Comparison of ENCODE assay signal across 22 cellular contexts in the genomic region with DNA sequence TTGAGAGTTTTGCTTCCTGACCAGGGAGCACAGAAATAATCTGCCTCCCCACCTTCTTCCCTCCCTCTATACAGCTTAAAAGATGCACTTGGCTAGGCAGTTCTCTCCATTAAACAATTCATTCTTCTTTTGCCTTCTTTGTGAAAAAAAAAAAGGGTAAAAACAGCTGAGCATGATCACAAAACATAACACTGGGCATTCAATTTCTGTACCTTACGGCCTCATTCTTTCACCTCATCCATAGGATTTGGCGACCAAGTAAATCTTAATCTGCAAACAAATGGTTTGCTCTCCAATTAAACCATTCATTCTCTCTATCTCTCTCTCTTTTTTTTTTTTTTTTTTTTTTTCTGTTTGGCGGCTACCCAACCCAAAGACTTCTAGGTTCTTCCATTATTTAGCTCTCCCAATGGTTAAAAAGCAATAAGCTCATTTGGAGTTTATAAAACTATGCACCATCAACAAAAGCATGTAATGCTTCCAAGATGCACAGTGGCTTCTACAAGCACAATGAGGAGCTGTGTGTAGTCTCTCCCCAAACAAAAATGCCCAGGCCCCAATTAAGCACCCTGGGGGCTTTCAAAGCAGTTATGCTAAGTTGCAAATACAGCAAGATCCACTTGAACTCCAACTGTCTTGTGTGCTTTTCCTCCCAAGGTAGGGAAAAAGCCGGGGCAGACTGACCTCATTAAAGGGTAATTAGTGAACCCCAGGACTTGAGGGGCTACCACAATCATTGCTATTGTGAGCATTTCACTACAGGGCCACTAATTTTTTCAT. TPM values are rescaled to one million over a fixed set of nuclear protein-coding genes. Genes with fewer than 3 reads are reported as not detected.
DNase-seq lines count a peak whose midpoint lies in the region; ATAC-seq and TF ChIP-seq lines count a peak whose summit lies in the region.
"Had no signal": no experiment of that assay in that cellular context is flagged by ENCODE, and none has a peak within 500 bp of the region (broad histone marks: within the 10 kb centered on the region; RNA-seq: fewer than 3 reads in every experiment).

No MANE protein-coding gene starts in this region.

- peak overlapping the region; percentile 18 for H3K4me3 ChIP-seq in OCI-LY1 (ENCODE audit: low read depth, low read length, poor library complexity, severe bottlenecking)
- H3K4me3 ChIP-seq in iPS-18a (ENCODE audit: low read length) = peak overlapping the region; percentile 8
- no peak overlapping the region for H3K4me3 ChIP-seq in vagina
- H3K4me3 ChIP-seq: adrenal gland, lung, prostate gland had no signal

- TF ChIP-seq CTCF in OCI-LY1 (IDR thresholded peaks at IDR 0.05; ENCODE audit: low read length) (no peak), vagina (IDR thresholded peaks at IDR 0.05) (no peak)

- in situ Hi-C loops in G401 (cut with HindIII; ENCODE audit: low sequenced_read_pairs) = no loop called here

- H4K20me1 ChIP-seq in OCI-LY1 (ENCODE audit: insufficient read depth, low read length) = no peaks in the 10 kb centered on the region

- H3K79me2 ChIP-seq in OCI-LY1 (ENCODE audit: insufficient read depth, low read length) = peaks cover 95% of the 10 kb centered on the region

- H3K36me3 ChIP-seq in OCI-LY1 (ENCODE audit: insufficient read depth, low read length) = no peaks in the 10 kb centered on the region
- H3K36me3 ChIP-seq in iPS-18a (ENCODE audit: control insufficient read depth, low read depth, low read length) = no peaks in the 10 kb centered on the region
- no peaks in the 10 kb centered on the region for H3K36me3 ChIP-seq in vagina
- H3K36me3 ChIP-seq: adrenal gland, prostate gland had no signal

- no peaks in the 10 kb centered on the region for H3F3A ChIP-seq in OCI-LY1 (ENCODE audit: insufficient read depth, low read length)

- H3K27me3 ChIP-seq in OCI-LY1 (ENCODE audit: insufficient read depth, low read length) (no peaks in the 10 kb centered on the region), iPS-18a (ENCODE audit: control insufficient read depth, insufficient read depth, low read length) (no peaks in the 10 kb centered on the region), vagina (no peaks in the 10 kb centered on the region)
- H3K27me3 ChIP-seq: adrenal gland had no signal

- H3K4me2 ChIP-seq in OCI-LY1 (ENCODE audit: low read length) = peak overlapping the region; percentile 77

- H3K4me1 ChIP-seq in OCI-LY1 (ENCODE audit: insufficient read depth, low read length, severe bottlenecking) (peaks cover 100% of the 10 kb centered on the region), iPS-18a (ENCODE audit: control insufficient read depth, low read depth, low read length) (peaks cover 73% of the 10 kb centered on the region), vagina (peaks cover 30% of the 10 kb centered on the region)
- H3K4me1 ChIP-seq: prostate gland had no signal

- DNase-seq in NCI-H524 (lab: John Stamatoyannopoulos, UW) (peak; percentile 61 to 75), NCI-H524 treated with DMSO at 0.1 percent for 48 hours (lab: John Stamatoyannopoulos, UW) (no peak), G401 (ENCODE audit: low spot score) (no peak), vagina (ENCODE audit: extremely low spot score in 2 of 2) (no peak), nucleus accumbens (lab: John Stamatoyannopoulos, UW) (no peak)
- no peak for DNase-seq in stimulated activated naive CD8-positive, alpha-beta T cell treated with anti-CD3 and anti-CD28 coated beads, Interleukin-15, Interleukin-2, amounts not matched to agents 100 U/mL and 50 U/mL, for 24 hours
- DNase-seq: activated CD4-positive, alpha-beta T cell treated with anti-CD3 and anti-CD28 coated beads for 48 hours; activated CD8-positive, alpha-beta memory T cell treated with anti-CD3 and anti-CD28 coated beads, Interleukin-2, amount 50 U/mL, for 4 hours; activated effector memory CD4-positive, alpha-beta T cell treated with anti-CD3 and anti-CD28 coated beads, Interleukin-2, amount 50 U/mL, for 16 hours; adrenal gland; CD8-positive, alpha-beta T cell; Karpas-422; naive B cell; NCI-H1092; NK-92 treated with Interleukin-12 subunit alpha and Interleukin-12 subunit beta, amount 100 ng/mL, for 24 hours; RPMI8226; small intestine had no signal

- H3K9me3 ChIP-seq in OCI-LY1 (ENCODE audit: low read length) (no peaks in the 10 kb centered on the region), iPS-18a (ENCODE audit: control insufficient read depth, low read depth, low read length) (no peaks in the 10 kb centered on the region), vagina (no peaks in the 10 kb centered on the region)
- H3K9me3 ChIP-seq: adrenal gland, prostate gland had no signal

- H3K27ac ChIP-seq in OCI-LY1 (ENCODE audit: low read depth, low read length, poor library complexity, severe bottlenecking) (peak overlapping the region; percentile 99), iPS-18a (ENCODE audit: low read length) (peak overlapping the region; percentile 11), vagina (no peak overlapping the region)
- H3K27ac ChIP-seq: adrenal gland, prostate gland had no signal

- ATAC-seq in stimulated activated naive CD8-positive, alpha-beta T cell treated with anti-CD3 and anti-CD28 coated beads, Interleukin-15, Interleukin-2, amounts not matched to agents 100 U/mL and 50 U/mL, for 24 hours = no peak
- ATAC-seq: CD8-positive, alpha-beta T cell; esophagus mucosa had no signal

- H2AFZ ChIP-seq in OCI-LY1 (ENCODE audit: low read length) = no peak overlapping the region

- TF ChIP-seq POLR2A in vagina (IDR thresholded peaks at IDR 0.05) = no peak

- H3K9ac ChIP-seq in OCI-LY1 (ENCODE audit: low read length) (peak overlapping the region; percentile 33; the same call in 1 of the 2 replicates), iPS-18a (ENCODE audit: low read length) (peak overlapping the region; percentile 12)

- H3K9me2 ChIP-seq in OCI-LY1 (ENCODE audit: low read depth, low read length) = no peaks in the 10 kb centered on the region

- intact Hi-C loops in vagina (cut with DNase I) = no loop called here

RNA-seq across cellular contexts. Expression of a gene that starts 13.4 kb away (rescaled TPM):
- 25.7 and 34.8 TPM in 2 replicates for total RNA-seq in G401 (2014; rRNA removed; shearing (Covaris generic))
- 20.6 TPM for total RNA-seq in vagina

Comparison
In these comparisons a context has a peak if more than half of its experiments do, and no peak if none do; other contexts are left out.
1. DNase-seq: peak in NCI-H524 (2 of 2); none in NCI-H524 treated with DMSO at 0.1 percent for 48 hours (single experiment), G401 (single experiment), vagina (0 of 2), nucleus accumbens (0 of 56) and stimulated activated naive CD8-positive, alpha-beta T cell treated with anti-CD3 and anti-CD28 coated beads, Interleukin-15, Interleukin-2, amounts not matched to agents 100 U/mL and 50 U/mL, for 24 hours (single experiment).
2. H3K4me3 ChIP-seq: peak in OCI-LY1 (single experiment) and iPS-18a (single experiment); none in vagina (0 of 2).